Comparison of ENCODE assay signal across 9 cellular contexts in genomic region chr6:33160728-33161323, GRCh38. TPM values are rescaled to one million over a fixed set of nuclear protein-coding genes. Genes with fewer than 3 reads are reported as not detected.
DNase-seq lines count a peak whose midpoint lies in the region; ATAC-seq and TF ChIP-seq lines count a peak whose summit lies in the region.
"Had no signal": no experiment of that assay in that cellular context is flagged by ENCODE, and none has a peak within 500 bp of the region (broad histone marks: within the 10 kb centered on the region; RNA-seq: fewer than 3 reads in every experiment).

No MANE protein-coding gene starts in this region.

- peaks cover 12% of the 10 kb centered on the region for H3K4me1 Mint-ChIP-seq in central memory CD8-positive, alpha-beta T cell

- H3K36me3 Mint-ChIP-seq in central memory CD8-positive, alpha-beta T cell (ENCODE audit: insufficient read depth) = peaks cover 5% of the 10 kb centered on the region
- H3K36me3 Mint-ChIP-seq: CD4-positive, CD25-positive, alpha-beta regulatory T cell had no signal

- no peaks in the 10 kb centered on the region for H3K9me3 Mint-ChIP-seq in central memory CD8-positive, alpha-beta T cell
- H3K9me3 Mint-ChIP-seq: CD4-positive, CD25-positive, alpha-beta regulatory T cell had no signal

- H3K27me3 Mint-ChIP-seq in central memory CD8-positive, alpha-beta T cell = peaks cover 28% of the 10 kb centered on the region

- peak; percentile 50 for DNase-seq in NCI-H82 (lab: John Stamatoyannopoulos, UW)
- DNase-seq in NCI-H82 treated with DMSO at 0.1 percent for 48 hours (lab: John Stamatoyannopoulos, UW; ENCODE audit: unreplicated experiment) = no peak
- peak; percentile 60 for DNase-seq in NOMO-1 treated with dmso at 0.1 percent for 144 hours (lab: John Stamatoyannopoulos, UW; ENCODE audit: unreplicated experiment)
- no peak for DNase-seq in central memory CD8-positive, alpha-beta T cell (ENCODE audit: low spot score in 2 of 2)
- DNase-seq in lung (ENCODE audit: low spot score) = peak; percentile 68
- peak in 1 of 2 donors; percentile 76 for DNase-seq in aorta

- no peak for ATAC-seq in central memory CD8-positive, alpha-beta T cell (replicated peaks; ENCODE audit: extremely low read depth, poor library complexity, severe bottlenecking)
- ATAC-seq in lung (ENCODE audit: insufficient read depth, low FRiP score) = peak; percentile 76
- peak; percentile 60 for ATAC-seq in aorta (ENCODE audit: low FRiP score)
- no peak for ATAC-seq in GM19467 (IDR thresholded peaks at IDR 0.05; ENCODE audit: unreplicated experiment)
- ATAC-seq in HG03045 (IDR thresholded peaks at IDR 0.05; ENCODE audit: unreplicated experiment) = no peak

- no peaks in the 10 kb centered on the region for H3K9me3 ChIP-seq in lung (ENCODE audit: control insufficient read depth in 2 of 2, insufficient read depth in 1 of 2, low read length in 1 of 2)
- no peaks in the 10 kb centered on the region for H3K9me3 ChIP-seq in aorta (ENCODE audit: control insufficient read depth, low read length)

- WGBS in lung, 2 donors = 37 to 60% methylated on average over 12 of the region's 12 CpGs
- 6 to 7% methylated on average over 12 of the region's 12 CpGs for WGBS in aorta, 2 donors

- H3K27me3 ChIP-seq in lung (ENCODE audit: control insufficient read depth, insufficient read depth) (no peaks in the 10 kb centered on the region), aorta (ENCODE audit: control insufficient read depth in 1 of 2, insufficient read depth in 2 of 2, low read length in 1 of 2) (no peaks in the 10 kb centered on the region)

- TF ChIP-seq CTCF in lung (IDR thresholded peaks at IDR 0.05; ENCODE audit: control extremely low read depth, extremely low read depth) = no peak

- no peak overlapping the region for H3K4me3 ChIP-seq in lung
- H3K4me3 ChIP-seq in aorta (ENCODE audit: low read length in 2 of 2) = no peak overlapping the region

- intact Hi-C loops in aorta (cut with DNase I) = loop anchor here (1.0 to 5.0 kb wide), 4 partner anchors 36 to 88 kb away; no protein-coding TSS in a partner anchor

- H3K27ac ChIP-seq in lung (ENCODE audit: low read depth in 1 of 2, low read length in 1 of 2) (peak overlapping the region in 1 of 2 donors; percentile 54), aorta (ENCODE audit: low read depth in 1 of 2, low read length in 2 of 2) (peak overlapping the region in 1 of 2 donors; percentile 19)

- peak overlapping the region; percentile 83 for H3K4me3 Mint-ChIP-seq in central memory CD8-positive, alpha-beta T cell

- no peaks in the 10 kb centered on the region for H3K36me3 ChIP-seq in lung (ENCODE audit: control insufficient read depth in 2 of 2, insufficient read depth in 2 of 2, low read length in 2 of 2)
- H3K36me3 ChIP-seq in aorta (ENCODE audit: control insufficient read depth in 1 of 2, insufficient read depth in 2 of 2, low read length in 1 of 2) = no peaks in the 10 kb centered on the region

- peak overlapping the region; percentile 87 for H3K27ac Mint-ChIP-seq in central memory CD8-positive, alpha-beta T cell (ENCODE audit: low read depth)

- H3K4me1 ChIP-seq in lung (ENCODE audit: control insufficient read depth in 2 of 2, insufficient read depth in 2 of 2, low read length in 2 of 2) (peaks cover 0 to 3% of the 10 kb centered on the region in 2 donors), aorta (ENCODE audit: control insufficient read depth in 1 of 2, insufficient read depth in 2 of 2, low read length in 2 of 2) (no peaks in the 10 kb centered on the region)

RNA-seq across cellular contexts. Expression of gene COL11A2, which starts 31.4 kb away (rescaled TPM):
- total RNA-seq in lung (1 to 10 TPM in 1 of 2 donors, under 1 TPM in 1; 0.77 to 2.4 TPM), aorta (1 to 10 TPM; 1.6 to 1.7 TPM)
- polyA plus RNA-seq in lung (1 to 10 TPM in 1 of 2 donors, under 1 TPM in 1; 0.32 to 1.0 TPM), aorta (1 to 10 TPM in 1 of 2 donors, under 1 TPM in 1; 0.13 to 3.6 TPM)

RNA-seq across cellular contexts. Expression of gene RXRB, which starts 39.6 kb away (rescaled TPM):
- total RNA-seq in lung (10 to 100 TPM; 27.4 to 38.7 TPM), aorta (10 to 100 TPM; 51.6 to 55.4 TPM)
- polyA plus RNA-seq in lung (10 to 100 TPM; 28.6 to 33.6 TPM), aorta (100 to 1,000 TPM in 1 of 2 donors, 10 to 100 TPM in 1; 14.1 to 120 TPM)

RNA-seq across cellular contexts. Expression of gene SLC39A7, which starts 39.8 kb away (rescaled TPM):
- total RNA-seq in lung (100 to 1,000 TPM in 1 of 2 donors, 10 to 100 TPM in 1; 53.6 to 137 TPM), aorta (10 to 100 TPM; 86.9 to 90.3 TPM)
- polyA plus RNA-seq in lung (100 to 1,000 TPM in 1 of 2 donors, 10 to 100 TPM in 1; 63.4 to 164 TPM), aorta (100 to 1,000 TPM in 1 of 2 donors, 10 to 100 TPM in 1; 59.7 to 102 TPM)

RNA-seq across cellular contexts. Expression of gene HSD17B8, which starts 43.6 kb away (rescaled TPM):
- total RNA-seq in lung (10 to 100 TPM; 19.0 to 22.7 TPM), aorta (1 to 10 TPM; 2.7 to 4.4 TPM)
- polyA plus RNA-seq in lung (10 to 100 TPM; 19.6 to 19.7 TPM), aorta (1 to 10 TPM; 4.4 to 8.8 TPM)

RNA-seq across cellular contexts. Expression of gene RING1, which starts 47.5 kb away (rescaled TPM):
- total RNA-seq in lung (10 to 100 TPM; 30.0 to 46.6 TPM), aorta (10 to 100 TPM; 34.1 to 38.1 TPM)
- polyA plus RNA-seq in lung (10 to 100 TPM; 34.2 to 43.6 TPM), aorta (10 to 100 TPM; 26.4 to 64.0 TPM)

Comparison
In these comparisons a context has a peak if more than half of its experiments do, and no peak if none do; other contexts are left out.
1. DNase-seq: peak in NCI-H82 (single experiment), NOMO-1 treated with dmso at 0.1 percent for 144 hours (single experiment) and lung (single experiment); none in NCI-H82 treated with DMSO at 0.1 percent for 48 hours (single experiment) and central memory CD8-positive, alpha-beta T cell (0 of 2).
2. ATAC-seq: peak in lung (single experiment) and aorta (single experiment); none in central memory CD8-positive, alpha-beta T cell (single experiment), GM19467 (single experiment) and HG03045 (single experiment).